Comparison of ENCODE assay signal across 1 cellular context in the genomic region with DNA sequence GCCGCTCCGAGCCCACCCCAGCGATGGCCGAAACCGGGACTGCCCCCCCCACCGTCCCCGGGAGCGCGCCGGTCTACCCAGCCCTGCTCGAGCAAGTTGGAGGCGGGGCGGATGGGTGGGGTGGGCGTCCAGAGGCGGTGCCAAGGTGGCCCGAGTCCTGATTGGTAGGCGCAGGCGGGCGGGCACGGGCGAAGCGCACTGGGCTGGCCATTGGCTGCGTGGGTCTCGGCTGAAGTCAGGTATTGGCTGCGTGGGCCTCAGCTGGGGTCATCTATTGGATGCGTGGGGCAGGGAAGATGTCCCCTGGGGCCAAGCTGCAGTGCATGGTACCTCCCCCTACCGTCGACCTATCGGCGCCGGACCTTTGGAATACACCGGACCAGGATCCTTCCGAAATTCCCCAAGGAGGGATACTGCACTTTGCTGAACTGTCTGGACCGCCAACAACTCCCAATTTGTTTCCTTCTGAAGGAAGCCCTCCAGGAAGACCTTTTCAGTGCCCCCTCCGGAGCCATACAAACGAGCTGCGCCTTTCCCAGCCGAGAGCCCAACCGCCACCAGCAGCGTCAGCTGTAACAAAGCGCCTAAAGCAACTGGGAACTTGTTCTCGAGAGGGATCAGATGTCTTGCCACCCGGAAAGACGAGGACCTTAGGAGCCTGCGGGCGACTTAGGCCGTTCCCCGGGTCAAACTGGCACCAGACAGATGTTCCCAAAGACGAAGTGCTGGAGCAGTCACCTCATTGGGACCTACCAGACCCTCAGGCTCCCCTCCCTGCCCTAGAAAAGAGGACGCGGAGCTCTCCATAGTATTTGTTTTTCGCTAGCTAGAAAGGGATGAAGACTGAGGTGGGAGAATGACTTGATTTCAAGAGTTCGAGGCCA.
TF ChIP-seq lines count a peak whose summit lies in the region.

Gene HOMEZ (minus strand): TSS at position 113 of the 884 bp plus-strand sequence. CDS start 180 bp downstream, outside the sequence.

TF ChIP-seq in HEK293, 187 proteins besides CTCF, POLR2A, EP300 and RAD21 (continued from another document and continues in another):
- TF ChIP-seq, protein P1, sequence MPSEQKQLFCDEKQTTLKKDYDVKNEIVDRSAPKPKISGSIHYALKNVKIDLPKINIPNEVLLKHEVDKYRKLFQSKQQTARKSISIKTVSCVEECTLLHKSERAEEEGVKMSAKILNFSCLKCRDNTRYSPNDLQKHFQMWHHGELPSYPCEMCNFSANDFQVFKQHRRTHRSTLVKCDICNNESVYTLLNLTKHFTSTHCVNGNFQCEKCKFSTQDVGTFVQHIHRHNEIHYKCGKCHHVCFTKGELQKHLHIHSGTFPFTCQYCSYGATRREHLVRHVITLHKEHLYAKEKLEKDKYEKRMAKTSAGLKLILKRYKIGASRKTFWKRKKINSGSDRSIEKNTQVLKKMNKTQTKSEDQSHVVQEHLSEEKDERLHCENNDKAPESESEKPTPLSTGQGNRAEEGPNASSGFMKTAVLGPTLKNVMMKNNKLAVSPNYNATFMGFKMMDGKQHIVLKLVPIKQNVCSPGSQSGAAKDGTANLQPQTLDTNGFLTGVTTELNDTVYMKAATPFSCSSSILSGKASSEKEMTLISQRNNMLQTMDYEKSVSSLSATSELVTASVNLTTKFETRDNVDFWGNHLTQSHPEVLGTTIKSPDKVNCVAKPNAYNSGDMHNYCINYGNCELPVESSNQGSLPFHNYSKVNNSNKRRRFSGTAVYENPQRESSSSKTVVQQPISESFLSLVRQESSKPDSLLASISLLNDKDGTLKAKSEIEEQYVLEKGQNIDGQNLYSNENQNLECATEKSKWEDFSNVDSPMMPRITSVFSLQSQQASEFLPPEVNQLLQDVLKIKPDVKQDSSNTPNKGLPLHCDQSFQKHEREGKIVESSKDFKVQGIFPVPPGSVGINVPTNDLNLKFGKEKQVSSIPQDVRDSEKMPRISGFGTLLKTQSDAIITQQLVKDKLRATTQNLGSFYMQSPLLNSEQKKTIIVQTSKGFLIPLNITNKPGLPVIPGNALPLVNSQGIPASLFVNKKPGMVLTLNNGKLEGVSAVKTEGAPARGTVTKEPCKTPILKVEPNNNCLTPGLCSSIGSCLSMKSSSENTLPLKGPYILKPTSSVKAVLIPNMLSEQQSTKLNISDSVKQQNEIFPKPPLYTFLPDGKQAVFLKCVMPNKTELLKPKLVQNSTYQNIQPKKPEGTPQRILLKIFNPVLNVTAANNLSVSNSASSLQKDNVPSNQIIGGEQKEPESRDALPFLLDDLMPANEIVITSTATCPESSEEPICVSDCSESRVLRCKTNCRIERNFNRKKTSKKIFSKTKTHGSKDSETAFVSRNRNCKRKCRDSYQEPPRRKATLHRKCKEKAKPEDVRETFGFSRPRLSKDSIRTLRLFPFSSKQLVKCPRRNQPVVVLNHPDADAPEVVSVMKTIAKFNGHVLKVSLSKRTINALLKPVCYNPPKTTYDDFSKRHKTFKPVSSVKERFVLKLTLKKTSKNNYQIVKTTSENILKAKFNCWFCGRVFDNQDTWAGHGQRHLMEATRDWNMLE (tag by site-specific recombination; conservative IDR thresholded peaks at IDR 0.05; ENCODE audit: low read depth): no peak
- peak; percentile 93 for TF ChIP-seq GLIS1 (tag by site-specific recombination; IDR thresholded peaks at IDR 0.05)
- no peak for TF ChIP-seq ZNF37A (tag by site-specific recombination; IDR thresholded peaks at IDR 0.05)
- no peak for TF ChIP-seq ZNF155 (tag by site-specific recombination; IDR thresholded peaks at IDR 0.05)
- TF ChIP-seq, protein P2, sequence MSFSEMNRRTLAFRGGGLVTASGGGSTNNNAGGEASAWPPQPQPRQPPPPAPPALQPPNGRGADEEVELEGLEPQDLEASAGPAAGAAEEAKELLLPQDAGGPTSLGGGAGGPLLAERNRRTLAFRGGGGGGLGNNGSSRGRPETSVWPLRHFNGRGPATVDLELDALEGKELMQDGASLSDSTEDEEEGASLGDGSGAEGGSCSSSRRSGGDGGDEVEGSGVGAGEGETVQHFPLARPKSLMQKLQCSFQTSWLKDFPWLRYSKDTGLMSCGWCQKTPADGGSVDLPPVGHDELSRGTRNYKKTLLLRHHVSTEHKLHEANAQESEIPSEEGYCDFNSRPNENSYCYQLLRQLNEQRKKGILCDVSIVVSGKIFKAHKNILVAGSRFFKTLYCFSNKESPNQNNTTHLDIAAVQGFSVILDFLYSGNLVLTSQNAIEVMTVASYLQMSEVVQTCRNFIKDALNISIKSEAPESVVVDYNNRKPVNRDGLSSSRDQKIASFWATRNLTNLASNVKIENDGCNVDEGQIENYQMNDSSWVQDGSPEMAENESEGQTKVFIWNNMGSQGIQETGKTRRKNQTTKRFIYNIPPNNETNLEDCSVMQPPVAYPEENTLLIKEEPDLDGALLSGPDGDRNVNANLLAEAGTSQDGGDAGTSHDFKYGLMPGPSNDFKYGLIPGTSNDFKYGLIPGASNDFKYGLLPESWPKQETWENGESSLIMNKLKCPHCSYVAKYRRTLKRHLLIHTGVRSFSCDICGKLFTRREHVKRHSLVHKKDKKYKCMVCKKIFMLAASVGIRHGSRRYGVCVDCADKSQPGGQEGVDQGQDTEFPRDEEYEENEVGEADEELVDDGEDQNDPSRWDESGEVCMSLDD (tag by site-specific recombination; IDR thresholded peaks at IDR 0.05): no peak
- TF ChIP-seq ZNF629 (tag by site-specific recombination; IDR thresholded peaks at IDR 0.05): peak; percentile 56; the same call in 1 of the 2 replicates
- TF ChIP-seq ZBTB21 (tag by site-specific recombination; IDR thresholded peaks at IDR 0.05): no peak
- TF ChIP-seq ZNF16 (tag by site-specific recombination; IDR thresholded peaks at IDR 0.05; ENCODE audit: low read depth): no peak
- TF ChIP-seq ZFHX2 (tag by site-specific recombination; conservative IDR thresholded peaks at IDR 0.05): peak; percentile 95
- peak; percentile 59 for TF ChIP-seq ZNF561 (tag by site-specific recombination; IDR thresholded peaks at IDR 0.05; ENCODE audit: borderline replicate concordance)
- TF ChIP-seq SP2 (tag by site-specific recombination; IDR thresholded peaks at IDR 0.05): peak; percentile 100
- no peak for TF ChIP-seq ZNF548 (tag by site-specific recombination; IDR thresholded peaks at IDR 0.05)
- no peak for TF ChIP-seq ZNF501 (tag by site-specific recombination; IDR thresholded peaks at IDR 0.05)
- TF ChIP-seq ZNF121 (tag by site-specific recombination; IDR thresholded peaks at IDR 0.05): no peak
- TF ChIP-seq ZNF777 (tag by site-specific recombination; IDR thresholded peaks at IDR 0.05; ENCODE audit: borderline replicate concordance): no peak
- TF ChIP-seq BCL11B (tag by site-specific recombination; IDR thresholded peaks at IDR 0.05; ENCODE audit: low read depth): no peak; the same call in 1 of the 2 replicates
- TF ChIP-seq ZNF350 (tag by site-specific recombination; IDR thresholded peaks at IDR 0.05): no peak
- no peak for TF ChIP-seq ZNF416 (tag by site-specific recombination; IDR thresholded peaks at IDR 0.05)
- TF ChIP-seq OVOL3 (tag by site-specific recombination; IDR thresholded peaks at IDR 0.05): no peak
- peak; percentile 90 for TF ChIP-seq ZEB2 (tag by site-specific recombination; IDR thresholded peaks at IDR 0.05)
- TF ChIP-seq WT1 (tag by site-specific recombination; IDR thresholded peaks at IDR 0.05): no peak
- TF ChIP-seq, protein P3, sequence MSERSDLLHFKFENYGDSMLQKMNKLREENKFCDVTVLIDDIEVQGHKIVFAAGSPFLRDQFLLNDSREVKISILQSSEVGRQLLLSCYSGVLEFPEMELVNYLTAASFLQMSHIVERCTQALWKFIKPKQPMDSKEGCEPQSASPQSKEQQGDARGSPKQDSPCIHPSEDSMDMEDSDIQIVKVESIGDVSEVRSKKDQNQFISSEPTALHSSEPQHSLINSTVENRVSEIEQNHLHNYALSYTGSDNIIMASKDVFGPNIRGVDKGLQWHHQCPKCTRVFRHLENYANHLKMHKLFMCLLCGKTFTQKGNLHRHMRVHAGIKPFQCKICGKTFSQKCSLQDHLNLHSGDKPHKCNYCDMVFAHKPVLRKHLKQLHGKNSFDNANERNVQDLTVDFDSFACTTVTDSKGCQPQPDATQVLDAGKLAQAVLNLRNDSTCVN (tag by site-specific recombination; optimal IDR thresholded peaks at IDR 0.05): peak; percentile 87
- TF ChIP-seq ZNF830 (tag by site-specific recombination; IDR thresholded peaks at IDR 0.05; ENCODE audit: low read depth): no peak
- TF ChIP-seq, protein P4, sequence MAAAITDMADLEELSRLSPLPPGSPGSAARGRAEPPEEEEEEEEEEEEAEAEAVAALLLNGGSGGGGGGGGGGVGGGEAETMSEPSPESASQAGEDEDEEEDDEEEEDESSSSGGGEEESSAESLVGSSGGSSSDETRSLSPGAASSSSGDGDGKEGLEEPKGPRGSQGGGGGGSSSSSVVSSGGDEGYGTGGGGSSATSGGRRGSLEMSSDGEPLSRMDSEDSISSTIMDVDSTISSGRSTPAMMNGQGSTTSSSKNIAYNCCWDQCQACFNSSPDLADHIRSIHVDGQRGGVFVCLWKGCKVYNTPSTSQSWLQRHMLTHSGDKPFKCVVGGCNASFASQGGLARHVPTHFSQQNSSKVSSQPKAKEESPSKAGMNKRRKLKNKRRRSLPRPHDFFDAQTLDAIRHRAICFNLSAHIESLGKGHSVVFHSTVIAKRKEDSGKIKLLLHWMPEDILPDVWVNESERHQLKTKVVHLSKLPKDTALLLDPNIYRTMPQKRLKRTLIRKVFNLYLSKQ (tag by site-specific recombination; IDR thresholded peaks at IDR 0.05; ENCODE audit: borderline replicate concordance): no peak
- peak; percentile 50 for TF ChIP-seq ZIC2 (tag by site-specific recombination; IDR thresholded peaks at IDR 0.05)
- TF ChIP-seq ZNF621 (tag by site-specific recombination; IDR thresholded peaks at IDR 0.05): no peak
- TF ChIP-seq, protein P5, sequence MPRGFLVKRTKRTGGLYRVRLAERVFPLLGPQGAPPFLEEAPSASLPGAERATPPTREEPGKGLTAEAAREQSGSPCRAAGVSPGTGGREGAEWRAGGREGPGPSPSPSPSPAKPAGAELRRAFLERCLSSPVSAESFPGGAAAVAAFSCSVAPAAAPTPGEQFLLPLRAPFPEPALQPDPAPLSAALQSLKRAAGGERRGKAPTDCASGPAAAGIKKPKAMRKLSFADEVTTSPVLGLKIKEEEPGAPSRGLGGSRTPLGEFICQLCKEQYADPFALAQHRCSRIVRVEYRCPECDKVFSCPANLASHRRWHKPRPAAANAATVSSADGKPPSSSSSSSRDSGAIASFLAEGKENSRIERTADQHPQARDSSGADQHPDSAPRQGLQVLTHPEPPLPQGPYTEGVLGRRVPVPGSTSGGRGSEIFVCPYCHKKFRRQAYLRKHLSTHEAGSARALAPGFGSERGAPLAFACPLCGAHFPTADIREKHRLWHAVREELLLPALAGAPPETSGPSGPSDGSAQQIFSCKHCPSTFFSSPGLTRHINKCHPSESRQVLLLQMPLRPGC (tag by site-specific recombination; IDR thresholded peaks at IDR 0.05): no peak
- no peak for TF ChIP-seq SETDB1 (IDR thresholded peaks at IDR 0.05; ENCODE audit: insufficient read length, low read length)
- no peak for TF ChIP-seq ZNF324 (tag by site-specific recombination; IDR thresholded peaks at IDR 0.05)
- TF ChIP-seq ZNF146 (tag by site-specific recombination; IDR thresholded peaks at IDR 0.05): no peak
- no peak; the same call in 1 of the 2 replicates for TF ChIP-seq ZNF660 (tag by site-specific recombination; IDR thresholded peaks at IDR 0.05)
- TF ChIP-seq ZNF473 (tag by site-specific recombination; IDR thresholded peaks at IDR 0.05): no peak
- TF ChIP-seq, protein P6, sequence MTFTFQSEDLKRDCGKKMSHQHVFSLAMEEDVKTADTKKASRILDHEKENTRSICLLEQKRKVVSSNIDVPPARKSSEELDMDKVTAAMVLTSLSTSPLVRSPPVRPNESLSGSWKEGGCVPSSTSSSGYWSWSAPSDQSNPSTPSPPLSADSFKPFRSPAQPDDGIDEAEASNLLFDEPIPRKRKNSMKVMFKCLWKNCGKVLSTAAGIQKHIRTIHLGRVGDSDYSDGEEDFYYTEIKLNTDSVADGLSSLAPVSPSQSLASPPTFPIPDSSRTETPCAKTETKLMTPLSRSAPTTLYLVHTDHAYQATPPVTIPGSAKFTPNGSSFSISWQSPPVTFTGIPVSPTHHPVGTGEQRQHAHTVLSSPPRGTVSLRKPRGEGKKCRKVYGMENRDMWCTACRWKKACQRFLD (tag by site-specific recombination; IDR thresholded peaks at IDR 0.05): no peak
- peak; percentile 57; the same call in 1 of the 2 replicates for TF ChIP-seq ZBTB17 (tag by site-specific recombination; IDR thresholded peaks at IDR 0.05)
- no peak for TF ChIP-seq GFI1B (tag by site-specific recombination; IDR thresholded peaks at IDR 0.05)
- TF ChIP-seq IKZF3 (tag by site-specific recombination; IDR thresholded peaks at IDR 0.05): peak; percentile 93
- TF ChIP-seq ZNF530 (tag by site-specific recombination; IDR thresholded peaks at IDR 0.05; ENCODE audit: low read depth): no peak
- TF ChIP-seq ZNF624 (tag by site-specific recombination; IDR thresholded peaks at IDR 0.05): no peak
- TF ChIP-seq PBX3 (CRISPR knock-in tag; IDR thresholded peaks at IDR 0.05): no peak
- TF ChIP-seq PATZ1 (tag by site-specific recombination; IDR thresholded peaks at IDR 0.05): peak; percentile 88
- no peak for TF ChIP-seq ZSCAN5A (tag by site-specific recombination; IDR thresholded peaks at IDR 0.05)
